8 cellular contexts compared by ENCODE assay signal in the genomic region with DNA sequence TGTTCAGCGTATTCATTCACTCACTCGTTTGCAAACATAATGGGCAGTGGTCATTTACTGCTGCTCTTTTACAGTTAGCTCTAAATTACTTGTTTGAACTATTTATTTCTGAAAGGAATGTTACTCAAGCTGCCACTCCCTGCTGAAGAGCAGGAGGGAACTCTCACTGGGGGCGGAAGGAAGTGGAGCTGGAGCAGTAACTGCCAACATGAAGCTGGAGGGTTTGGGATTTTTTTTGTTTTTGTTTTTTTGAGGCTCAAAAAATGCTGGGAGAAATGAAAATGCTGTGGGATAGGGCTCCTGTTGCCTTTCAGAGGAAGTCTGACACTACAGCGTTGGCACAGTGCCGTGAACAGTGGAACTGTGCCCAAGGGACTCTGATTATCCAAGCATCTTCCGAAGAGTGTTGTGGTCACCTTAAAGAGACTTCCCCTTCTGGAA. TPM values are rescaled to one million over a fixed set of nuclear protein-coding genes. Genes with fewer than 3 reads are reported as not detected.
DNase-seq lines count a peak whose midpoint lies in the region; ATAC-seq lines count a peak whose summit lies in the region.

No MANE protein-coding gene starts in this region.

- H3K4me1 Mint-ChIP-seq in activated naive CD8-positive, alpha-beta T cell treated with anti-CD3 and anti-CD28 coated beads, Interleukin-2, amount 50 U/mL, for 24 hours = peaks cover 12% of the 10 kb centered on the region

- H3K4me3 Mint-ChIP-seq in activated naive CD8-positive, alpha-beta T cell treated with anti-CD3 and anti-CD28 coated beads, Interleukin-2, amount 50 U/mL, for 24 hours = no peak overlapping the region

- H3K27ac Mint-ChIP-seq in activated naive CD8-positive, alpha-beta T cell treated with anti-CD3 and anti-CD28 coated beads, Interleukin-2, amount 50 U/mL, for 24 hours = peak overlapping the region; percentile 23

- H3K27me3 Mint-ChIP-seq in activated naive CD8-positive, alpha-beta T cell treated with anti-CD3 and anti-CD28 coated beads, Interleukin-2, amount 50 U/mL, for 24 hours = no peaks in the 10 kb centered on the region

- no peak for ATAC-seq in activated naive CD8-positive, alpha-beta T cell treated with anti-CD3 and anti-CD28 coated beads, Interleukin-2, amount 50 U/mL, for 24 hours
- peak; percentile 38 to 65 for ATAC-seq in left cardiac atrium
- no peak for ATAC-seq in GM18870 (IDR thresholded peaks at IDR 0.05; ENCODE audit: unreplicated experiment)

- peak; percentile 59 for DNase-seq in G401 (ENCODE audit: low spot score)
- DNase-seq in activated naive CD8-positive, alpha-beta T cell treated with anti-CD3 and anti-CD28 coated beads, Interleukin-2, amount 50 U/mL, for 24 hours = no peak
- peak; percentile 58 for DNase-seq in left cardiac atrium
- peak; percentile 57 for DNase-seq in renal cortical epithelial cell (ENCODE audit: low read depth)
- no peak for DNase-seq in activated CD4-positive, alpha-beta T cell treated with anti-CD3 and anti-CD28 coated beads, Interleukin-2, amount 50 U/mL, for 48 hours
- no peak for DNase-seq in D341Med (ENCODE audit: low spot score)
- no peak for DNase-seq in NCI-H226

- peaks cover 18% of the 10 kb centered on the region for H3K36me3 Mint-ChIP-seq in activated naive CD8-positive, alpha-beta T cell treated with anti-CD3 and anti-CD28 coated beads, Interleukin-2, amount 50 U/mL, for 24 hours (ENCODE audit: low read depth)

- intact Hi-C loops in left cardiac atrium (cut with DNase I) = no loop called here

- in situ Hi-C loops in G401 (cut with HindIII; ENCODE audit: low sequenced_read_pairs) = no loop called here

- no peaks in the 10 kb centered on the region for H3K9me3 Mint-ChIP-seq in activated naive CD8-positive, alpha-beta T cell treated with anti-CD3 and anti-CD28 coated beads, Interleukin-2, amount 50 U/mL, for 24 hours

RNA-seq across cellular contexts. Expression of a gene that starts 44.1 kb away (rescaled TPM):
- 8.5 and 25.4 TPM in 2 replicates for total RNA-seq in G401 (2014; rRNA removed; shearing (Covaris generic))
- total RNA-seq in left cardiac atrium (10 to 100 TPM; 25.4 to 28.9 TPM), renal cortical epithelial cell (31.6 and 36.2 TPM in 2 replicates)

Comparison
In these comparisons a context has a peak if more than half of its experiments do, and no peak if none do; other contexts are left out.
1. DNase-seq: peak in G401 (single experiment), left cardiac atrium (single experiment) and renal cortical epithelial cell (single experiment); none in activated naive CD8-positive, alpha-beta T cell treated with anti-CD3 and anti-CD28 coated beads, Interleukin-2, amount 50 U/mL, for 24 hours (single experiment), activated CD4-positive, alpha-beta T cell treated with anti-CD3 and anti-CD28 coated beads, Interleukin-2, amount 50 U/mL, for 48 hours (0 of 2), D341Med (single experiment) and NCI-H226 (single experiment).
2. ATAC-seq: peak in left cardiac atrium (2 of 2); none in activated naive CD8-positive, alpha-beta T cell treated with anti-CD3 and anti-CD28 coated beads, Interleukin-2, amount 50 U/mL, for 24 hours (single experiment) and GM18870 (single experiment).